Comparison of ENCODE assay signal across 11 cellular contexts in the genomic region with DNA sequence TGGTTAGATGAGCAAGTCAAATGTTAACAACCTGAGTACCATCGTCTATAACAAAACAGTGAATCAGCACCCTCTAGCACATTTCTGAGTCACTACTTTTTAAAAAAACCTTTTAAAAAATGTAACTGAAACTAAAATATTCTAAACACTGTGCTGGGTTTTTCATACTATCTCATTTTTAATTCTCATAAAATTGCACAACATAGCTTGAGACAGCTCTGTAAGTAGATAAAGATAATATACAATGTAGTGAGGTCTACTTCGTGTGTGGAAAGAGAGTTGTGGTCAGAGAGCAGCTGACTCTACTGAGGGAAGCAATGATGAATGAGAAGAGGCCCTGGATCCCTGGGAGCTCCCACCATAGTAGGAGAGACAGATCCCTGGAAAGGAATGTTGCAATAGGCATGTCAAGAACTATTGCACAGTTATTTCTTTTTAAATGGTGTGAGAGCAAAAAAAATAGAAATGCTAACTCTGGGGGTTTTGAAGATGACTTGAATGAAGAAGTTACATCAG. TPM values are rescaled to one million over a fixed set of nuclear protein-coding genes. Genes with fewer than 3 reads are reported as not detected.
DNase-seq lines count a peak whose midpoint lies in the region; ATAC-seq and TF ChIP-seq lines count a peak whose summit lies in the region.
"Had no signal": no experiment of that assay in that cellular context is flagged by ENCODE, and none has a peak within 500 bp of the region (broad histone marks: within the 10 kb centered on the region; RNA-seq: fewer than 3 reads in every experiment).

No MANE protein-coding gene starts in this region.

- H3K9me3 ChIP-seq in SJCRH30 (replicated peaks), result no peaks in the 10 kb centered on the region
- H3K9me3 ChIP-seq: BE2C, ovary had no signal

- no peak for TF ChIP-seq CTCF in foreskin fibroblast (IDR thresholded peaks at IDR 0.05; ENCODE audit: low read depth, low read length)

- DNase-seq in activated CD4-positive, CD25-positive, alpha-beta regulatory T cell treated with anti-CD3 and anti-CD28 coated beads, Interleukin-2, amount 50 U/mL, for 72 hours, result no peak
- DNase-seq in SJCRH30 (peak; percentile 36 to 58), foreskin fibroblast (peak; percentile 92), stromal cell of bone marrow (ENCODE audit: low read depth) (peak; percentile 93), NCI-H1436 (lab: John Stamatoyannopoulos, UW) (no peak)
- DNase-seq: BE2C; effector memory CD4-positive, alpha-beta T cell had no signal

- H3K4me1 ChIP-seq in SJCRH30, result peaks cover 21% of the 10 kb centered on the region
- H3K4me1 ChIP-seq: BE2C had no signal

- H3K36me3 ChIP-seq in SJCRH30, result no peaks in the 10 kb centered on the region
- H3K36me3 ChIP-seq: BE2C, ovary had no signal

- H3K4me3 ChIP-seq in SJCRH30, result peak overlapping the region; percentile 6; the same call in 1 of the 2 replicates
- no peak overlapping the region for H3K4me3 ChIP-seq in foreskin fibroblast (ENCODE audit: low read depth in 1 of 2, low read length in 2 of 2)
- H3K4me3 ChIP-seq: ovary had no signal

- no peaks in the 10 kb centered on the region for H3K27me3 ChIP-seq in SJCRH30
- H3K27me3 ChIP-seq: BE2C, ovary had no signal

- peak; percentile 42 to 44 for ATAC-seq in activated CD4-positive, CD25-positive, alpha-beta regulatory T cell treated with anti-CD3 and anti-CD28 coated beads, Interleukin-2, amount 50 U/mL, for 24 hours
- no peak for ATAC-seq in HG02870 (IDR thresholded peaks at IDR 0.05; ENCODE audit: unreplicated experiment)
- ATAC-seq in GM21723 (IDR thresholded peaks at IDR 0.05; ENCODE audit: unreplicated experiment), result no peak

- H3K27ac ChIP-seq in SJCRH30, result no peak overlapping the region
- H3K27ac ChIP-seq: ovary had no signal

RNA-seq across cellular contexts. Expression of a gene that starts 13.6 kb away (rescaled TPM):
- 0.30 TPM in 1 of 2 replicates, not detected in the other for total RNA-seq in SJCRH30 (2014; rRNA removed; shearing (Covaris generic))

Comparison
In these comparisons a context has a peak if more than half of its experiments do, and no peak if none do; other contexts are left out.
1. ATAC-seq: peak in activated CD4-positive, CD25-positive, alpha-beta regulatory T cell treated with anti-CD3 and anti-CD28 coated beads, Interleukin-2, amount 50 U/mL, for 24 hours (2 of 2); none in HG02870 (single experiment) and GM21723 (single experiment).
2. DNase-seq: peak in SJCRH30 (2 of 2), foreskin fibroblast (2 of 2) and stromal cell of bone marrow (single experiment); none in activated CD4-positive, CD25-positive, alpha-beta regulatory T cell treated with anti-CD3 and anti-CD28 coated beads, Interleukin-2, amount 50 U/mL, for 72 hours (single experiment) and NCI-H1436 (single experiment).